18 cellular contexts compared by ENCODE assay signal in the genomic region with DNA sequence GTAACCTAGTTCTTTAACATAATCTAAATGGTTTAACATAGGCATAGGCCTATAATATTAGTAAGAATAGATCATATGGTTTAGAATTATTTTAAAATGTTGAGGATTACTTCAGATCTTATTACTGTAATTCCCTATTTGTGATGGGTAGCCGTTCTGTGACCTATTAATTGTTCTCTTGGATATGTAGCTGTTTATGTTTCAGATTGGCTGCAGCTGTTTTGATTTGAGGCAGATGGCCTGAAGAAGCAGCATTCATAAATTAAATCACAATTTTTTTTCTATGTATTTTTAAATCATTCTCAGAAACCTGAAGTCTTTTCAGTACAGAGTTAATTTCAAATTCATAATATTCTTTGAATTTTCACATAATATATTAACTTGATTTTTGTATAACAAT.
DNase-seq lines count a peak whose midpoint lies in the region; ATAC-seq, FAIRE-seq and TF ChIP-seq lines count a peak whose summit lies in the region.
"Had no signal": no experiment of that assay in that cellular context is flagged by ENCODE, and none has a peak within 500 bp of the region (broad histone marks: within the 10 kb centered on the region; RNA-seq: fewer than 3 reads in every experiment).

No MANE protein-coding gene starts in this region.

- POLR2A ChIA-PET in A549 (lab: Yijun Ruan, JAX), result no interaction called here
- POLR2A ChIA-PET in SK-N-SH (lab: Yijun Ruan, JAX), result no interaction called here

- H3K79me2 ChIP-seq in SK-N-SH (ENCODE audit: insufficient read depth), result no peaks in the 10 kb centered on the region

- H3K36me3 ChIP-seq in SK-N-SH (replicated peaks in 1 of 2; ENCODE audit: control insufficient read depth in 1 of 2, insufficient read depth in 2 of 2, low read length in 1 of 2) (no peaks in the 10 kb centered on the region), pancreas (no peaks in the 10 kb centered on the region), spleen (no peaks in the 10 kb centered on the region)
- H3K36me3 ChIP-seq: HAP-1 had no signal

- H4K20me1 ChIP-seq in SK-N-SH (ENCODE audit: insufficient read depth), result no peaks in the 10 kb centered on the region

- H3K9me3 ChIP-seq in A549 (no peaks in the 10 kb centered on the region), SK-N-SH (no peaks in the 10 kb centered on the region), pancreas (no peaks in the 10 kb centered on the region), spleen (no peaks in the 10 kb centered on the region)
- H3K9me3 ChIP-seq: HAP-1 had no signal

- TF ChIP-seq RAD21 in A549 (conservative IDR thresholded peaks at IDR 0.05 in 1 of 2, IDR thresholded peaks at IDR 0.05 in 1 of 2) (no peak), SK-N-SH (IDR thresholded peaks at IDR 0.05; ENCODE audit: low read length) (no peak)

- TF ChIP-seq CTCF in A549 (IDR thresholded peaks at IDR 0.05), result no peak
- TF ChIP-seq CTCF in SK-N-SH (IDR thresholded peaks at IDR 0.05), result no peak
- no peak for TF ChIP-seq CTCF in pancreas (IDR thresholded peaks at IDR 0.05)
- no peak for TF ChIP-seq CTCF in spleen (IDR thresholded peaks at IDR 0.05 in 8 of 11, conservative IDR thresholded peaks at IDR 0.05 in 3 of 11)

- H3K27me3 ChIP-seq in SK-N-SH (ENCODE audit: insufficient read depth) (no peaks in the 10 kb centered on the region), pancreas (no peaks in the 10 kb centered on the region), spleen (replicated peaks in 1 of 7) (no peaks in the 10 kb centered on the region)

- H3K4me1 ChIP-seq in A549, result no peaks in the 10 kb centered on the region
- H3K4me1 ChIP-seq in SK-N-SH (ENCODE audit: control insufficient read depth in 1 of 2, insufficient read depth in 2 of 2, low read depth in 1 of 2, low read length in 1 of 2), result peaks cover 0 to 12% of the 10 kb centered on the region in 2 experiments; a peak in 2 of 4 replicates
- no peaks in the 10 kb centered on the region for H3K4me1 ChIP-seq in pancreas
- H3K4me1 ChIP-seq in spleen, result peaks cover 0 to 12% (median 4%) of the 10 kb centered on the region in 6 donors

- intact Hi-C loops in pancreas (cut with DNase I), result no loop called here
- intact Hi-C loops in spleen (cut with DNase I; ENCODE audit: low total_unique reads), result no loop called here

- H3K9me2 ChIP-seq in SK-N-SH, result no peaks in the 10 kb centered on the region

- no peak overlapping the region for H3K27ac ChIP-seq in A549
- no peak overlapping the region; a peak in 1 of 4 replicates for H3K27ac ChIP-seq in SK-N-SH (ENCODE audit: low read depth in 2 of 2, low read length in 1 of 2)
- H3K27ac ChIP-seq in pancreas, result no peak overlapping the region
- H3K27ac ChIP-seq in spleen, result no peak overlapping the region
- H3K27ac ChIP-seq: HL-60 had no signal

- H3K4me3 ChIP-seq in A549, result no peak overlapping the region
- H3K4me3 ChIP-seq in SK-N-SH (ENCODE audit: low read depth in 2 of 2, low read length in 1 of 2), result no peak overlapping the region
- H3K4me3 ChIP-seq in pancreas, result no peak overlapping the region
- H3K4me3 ChIP-seq in spleen, result no peak overlapping the region
- H3K4me3 ChIP-seq: HAP-1 had no signal

- H2AFZ ChIP-seq in SK-N-SH (ENCODE audit: low read depth), result no peak overlapping the region

- no peak overlapping the region for H3K4me2 ChIP-seq in A549
- no peak overlapping the region for H3K4me2 ChIP-seq in SK-N-SH

- CTCF ChIA-PET in A549 (lab: Yijun Ruan, JAX) (interaction anchor here (1.6 kb wide), 1 partner anchor 8 kb away, joined by 5 read pairs; no protein-coding TSS in a partner anchor), SK-N-SH (lab: Yijun Ruan, JAX) (no interaction called here)

- ATAC-seq in A549, result no peak
- ATAC-seq in pancreas, result no peak

- H3F3A ChIP-seq in SK-N-SH (replicated peaks; ENCODE audit: insufficient read depth), result no peaks in the 10 kb centered on the region

- FAIRE-seq in A549 (lab: Jason Lieb, UNC) (peak; percentile 61), pancreas (lab: Jason Lieb, UNC) (peak; percentile 78)
- FAIRE-seq: G401.6, GM12891, H1 had no signal

- TF ChIP-seq EP300 in A549 (IDR thresholded peaks at IDR 0.05) (no peak), SK-N-SH (IDR thresholded peaks at IDR 0.05; ENCODE audit: borderline replicate concordance in 1 of 2, low read depth in 1 of 2, low read length in 1 of 2) (0 out of 4 replicates have a peak, but pooled peaks of 1 of the 2 experiments have one; percentile 6)

- DNase-seq in A549 (ENCODE audit: low read depth in 1 of 2, low spot score in 1 of 2), result no peak
- peak; percentile 5 for DNase-seq in NCI-H1694 (lab: John Stamatoyannopoulos, UW)
- DNase-seq in SK-N-SH, result peak; percentile 28
- DNase-seq in pancreas, result no peak
- DNase-seq in spleen, result no peak
- DNase-seq in erythroblast (lab: John Stamatoyannopoulos, UW), result no peak
- no peak for DNase-seq in hippocampal formation (lab: John Stamatoyannopoulos, UW)
- DNase-seq: C1 segment of cervical spinal cord; Calu3; CD4-positive, alpha-beta T cell; DMS153; DMS79 treated with DMSO at 0.1 percent for 48 hours; EL had no signal

- WGBS in A549 (ENCODE audit: missing lambda C conversion rate), result 47% methylated on average over 1 of the region's 1 CpG
- 24% methylated on average over 1 of the region's 1 CpG for WGBS in SK-N-SH (ENCODE audit: low lambda C conversion rate)
- 85 to 91% methylated on average over 1 of the region's 1 CpG for WGBS in pancreas, 2 donors
- WGBS in spleen, 5 donors, result 70 to 88% (median 82%) methylated on average over 1 of the region's 1 CpG

- TF ChIP-seq POLR2A in A549 (IDR thresholded peaks at IDR 0.05; ENCODE audit: low read length), result no peak
- TF ChIP-seq POLR2A in spleen (IDR thresholded peaks at IDR 0.05), result no peak
- TF ChIP-seq POLR2A in erythroblast (IDR thresholded peaks at IDR 0.05; ENCODE audit: low read length), result no peak

- H3K9ac ChIP-seq in SK-N-SH, result no peak overlapping the region

TF ChIP-seq in A549, 52 proteins besides CTCF, POLR2A, EP300 and RAD21:
- TF ChIP-seq BHLHE40 (IDR thresholded peaks at IDR 0.05; ENCODE audit: low read depth, low read length) (no peak), E2F6 (IDR thresholded peaks at IDR 0.05; ENCODE audit: borderline replicate concordance, low read depth) (no peak), CBX8 (IDR thresholded peaks at IDR 0.05) (no peak), ELK1 (IDR thresholded peaks at IDR 0.05; ENCODE audit: low read depth, low read length) (no peak), HEYL (CRISPR knock-in tag; IDR thresholded peaks at IDR 0.05) (no peak)

TF ChIP-seq in SK-N-SH, 30 proteins besides CTCF, POLR2A, EP300 and RAD21:
- TF ChIP-seq FOXM1 (IDR thresholded peaks at IDR 0.05; ENCODE audit: low read depth) (no peak), TCF12 (IDR thresholded peaks at IDR 0.05) (no peak), MXI1 (IDR thresholded peaks at IDR 0.05; ENCODE audit: low read depth, low read length) (no peak), TAF1 (IDR thresholded peaks at IDR 0.05; ENCODE audit: borderline replicate concordance, low read depth, low read length) (no peak), NRF1 (IDR thresholded peaks at IDR 0.05; ENCODE audit: low read depth, low read length) (no peak), REST (IDR thresholded peaks at IDR 0.05; ENCODE audit: low read depth, low read length) (no peak), GATA2 (CRISPR knock-in tag; IDR thresholded peaks at IDR 0.05) (no peak), FOSL2 (IDR thresholded peaks at IDR 0.05; ENCODE audit: borderline replicate concordance, low read depth) (no peak), RCOR1 (IDR thresholded peaks at IDR 0.05; ENCODE audit: low read length) (no peak)
TF ChIP-seq in SK-N-SH: peak in this region for 0.

Comparison
In these comparisons a context has a peak if more than half of its experiments do, and no peak if none do; other contexts are left out.
1. DNase-seq: peak in NCI-H1694 (single experiment) and SK-N-SH (single experiment); none in A549 (0 of 2), pancreas (0 of 6), spleen (single experiment), erythroblast (0 of 2) and hippocampal formation (0 of 2).